1 cellular context compared by ENCODE assay signal in genomic region chr15:75167588-75168076, GRCh38.
TF ChIP-seq lines count a peak whose summit lies in the region.

No MANE protein-coding gene starts in this region.

TF ChIP-seq in K562, 482 proteins besides CTCF, POLR2A, EP300 and RAD21 (continued from another document and continues in another):
- TF ChIP-seq, protein P1, sequence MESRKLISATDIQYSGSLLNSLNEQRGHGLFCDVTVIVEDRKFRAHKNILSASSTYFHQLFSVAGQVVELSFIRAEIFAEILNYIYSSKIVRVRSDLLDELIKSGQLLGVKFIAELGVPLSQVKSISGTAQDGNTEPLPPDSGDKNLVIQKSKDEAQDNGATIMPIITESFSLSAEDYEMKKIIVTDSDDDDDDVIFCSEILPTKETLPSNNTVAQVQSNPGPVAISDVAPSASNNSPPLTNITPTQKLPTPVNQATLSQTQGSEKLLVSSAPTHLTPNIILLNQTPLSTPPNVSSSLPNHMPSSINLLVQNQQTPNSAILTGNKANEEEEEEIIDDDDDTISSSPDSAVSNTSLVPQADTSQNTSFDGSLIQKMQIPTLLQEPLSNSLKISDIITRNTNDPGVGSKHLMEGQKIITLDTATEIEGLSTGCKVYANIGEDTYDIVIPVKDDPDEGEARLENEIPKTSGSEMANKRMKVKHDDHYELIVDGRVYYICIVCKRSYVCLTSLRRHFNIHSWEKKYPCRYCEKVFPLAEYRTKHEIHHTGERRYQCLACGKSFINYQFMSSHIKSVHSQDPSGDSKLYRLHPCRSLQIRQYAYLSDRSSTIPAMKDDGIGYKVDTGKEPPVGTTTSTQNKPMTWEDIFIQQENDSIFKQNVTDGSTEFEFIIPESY (CRISPR knock-in tag; IDR thresholded peaks at IDR 0.05), result no peak
- TF ChIP-seq RFX1 (IDR thresholded peaks at IDR 0.05), result peak; percentile 52
- TF ChIP-seq CREB3L1 (IDR thresholded peaks at IDR 0.05; ENCODE audit: borderline replicate concordance, low read depth), result no peak
- TF ChIP-seq HNRNPK (IDR thresholded peaks at IDR 0.05; ENCODE audit: low read depth, low read length, poor library complexity, severe bottlenecking), result no peak
- TF ChIP-seq, protein P2, sequence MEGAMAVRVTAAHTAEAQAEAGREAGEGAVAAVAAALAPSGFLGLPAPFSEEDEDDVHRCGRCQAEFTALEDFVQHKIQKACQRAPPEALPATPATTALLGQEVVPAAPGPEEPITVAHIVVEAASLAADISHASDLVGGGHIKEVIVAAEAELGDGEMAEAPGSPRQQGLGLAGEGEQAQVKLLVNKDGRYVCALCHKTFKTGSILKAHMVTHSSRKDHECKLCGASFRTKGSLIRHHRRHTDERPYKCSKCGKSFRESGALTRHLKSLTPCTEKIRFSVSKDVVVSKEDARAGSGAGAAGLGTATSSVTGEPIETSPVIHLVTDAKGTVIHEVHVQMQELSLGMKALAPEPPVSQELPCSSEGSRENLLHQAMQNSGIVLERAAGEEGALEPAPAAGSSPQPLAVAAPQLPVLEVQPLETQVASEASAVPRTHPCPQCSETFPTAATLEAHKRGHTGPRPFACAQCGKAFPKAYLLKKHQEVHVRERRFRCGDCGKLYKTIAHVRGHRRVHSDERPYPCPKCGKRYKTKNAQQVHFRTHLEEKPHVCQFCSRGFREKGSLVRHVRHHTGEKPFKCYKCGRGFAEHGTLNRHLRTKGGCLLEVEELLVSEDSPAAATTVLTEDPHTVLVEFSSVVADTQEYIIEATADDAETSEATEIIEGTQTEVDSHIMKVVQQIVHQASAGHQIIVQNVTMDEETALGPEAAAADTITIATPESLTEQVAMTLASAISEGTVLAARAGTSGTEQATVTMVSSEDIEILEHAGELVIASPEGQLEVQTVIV (CRISPR knock-in tag; IDR thresholded peaks at IDR 0.05; ENCODE audit: borderline replicate concordance), result no peak
- TF ChIP-seq NRF1 (conservative IDR thresholded peaks at IDR 0.05 in 1 of 2, IDR thresholded peaks at IDR 0.05 in 1 of 2), result 0 out of 4 replicates have a peak, but pooled peaks of 1 of the 2 experiments have one; percentile 7
- TF ChIP-seq, protein P3, sequence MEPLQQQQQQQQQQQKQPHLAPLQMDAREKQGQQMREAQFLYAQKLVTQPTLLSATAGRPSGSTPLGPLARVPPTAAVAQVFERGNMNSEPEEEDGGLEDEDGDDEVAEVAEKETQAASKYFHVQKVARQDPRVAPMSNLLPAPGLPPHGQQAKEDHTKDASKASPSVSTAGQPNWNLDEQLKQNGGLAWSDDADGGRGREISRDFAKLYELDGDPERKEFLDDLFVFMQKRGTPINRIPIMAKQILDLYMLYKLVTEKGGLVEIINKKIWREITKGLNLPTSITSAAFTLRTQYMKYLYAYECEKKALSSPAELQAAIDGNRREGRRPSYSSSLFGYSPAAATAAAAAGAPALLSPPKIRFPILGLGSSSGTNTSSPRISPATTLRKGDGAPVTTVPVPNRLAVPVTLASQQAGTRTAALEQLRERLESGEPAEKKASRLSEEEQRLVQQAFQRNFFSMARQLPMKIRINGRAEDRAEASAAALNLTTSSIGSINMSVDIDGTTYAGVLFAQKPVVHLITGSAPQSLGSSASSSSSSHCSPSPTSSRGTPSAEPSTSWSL (CRISPR knock-in tag; IDR thresholded peaks at IDR 0.05; ENCODE audit: borderline replicate concordance), result no peak
- TF ChIP-seq TFE3 (CRISPR knock-in tag; IDR thresholded peaks at IDR 0.05), result no peak
- peak; percentile 61; the same call in 1 of the 2 replicates for TF ChIP-seq JUND (IDR thresholded peaks at IDR 0.05; ENCODE audit: borderline replicate concordance, low read depth, low read length)
- TF ChIP-seq JUND (tag; IDR thresholded peaks at IDR 0.05; ENCODE audit: borderline replicate concordance, low read depth, low read length), result peak; percentile 57; the same call in 1 of the 3 replicates
- TF ChIP-seq ZNF592 (IDR thresholded peaks at IDR 0.05), result no peak
- TF ChIP-seq NCOR1 (IDR thresholded peaks at IDR 0.05), result peak; percentile 75
- TF ChIP-seq MXI1 (IDR thresholded peaks at IDR 0.05; ENCODE audit: low read depth, low read length), result no peak
- TF ChIP-seq ZBTB11 (CRISPR knock-in tag; IDR thresholded peaks at IDR 0.05), result no peak
- no peak for TF ChIP-seq PPARD (CRISPR knock-in tag; IDR thresholded peaks at IDR 0.05)
- no peak for TF ChIP-seq GTF3C2 (IDR thresholded peaks at IDR 0.05; ENCODE audit: borderline replicate concordance, extremely low read depth, insufficient read length)
- no peak for TF ChIP-seq ZNF830 (CRISPR knock-in tag; IDR thresholded peaks at IDR 0.05)
- TF ChIP-seq ZKSCAN8 (CRISPR knock-in tag; IDR thresholded peaks at IDR 0.05), result no peak
- no peak for TF ChIP-seq ZFPM2 (CRISPR knock-in tag; IDR thresholded peaks at IDR 0.05)
- TF ChIP-seq CREB1 (IDR thresholded peaks at IDR 0.05), result no peak
- TF ChIP-seq CREB1 (CRISPR knock-in tag; IDR thresholded peaks at IDR 0.05), result no peak
- TF ChIP-seq ZC3H8 (IDR thresholded peaks at IDR 0.05), result no peak
- peak; percentile 77 for TF ChIP-seq TEAD4 (IDR thresholded peaks at IDR 0.05; ENCODE audit: low read length)
- no peak for TF ChIP-seq TEAD4 (CRISPR knock-in tag; IDR thresholded peaks at IDR 0.05; ENCODE audit: borderline replicate concordance)
- no peak for TF ChIP-seq ZNF668 (CRISPR knock-in tag; IDR thresholded peaks at IDR 0.05)
- 0 out of 4 replicates have a peak, but pooled peaks of 1 of the 2 experiments have one; percentile 11 for TF ChIP-seq MAZ (CRISPR knock-in tag; conservative IDR thresholded peaks at IDR 0.05 in 1 of 2, IDR thresholded peaks at IDR 0.05 in 1 of 2)
- TF ChIP-seq KAT8 (IDR thresholded peaks at IDR 0.05; ENCODE audit: low read depth), result no peak
- TF ChIP-seq, protein P4, sequence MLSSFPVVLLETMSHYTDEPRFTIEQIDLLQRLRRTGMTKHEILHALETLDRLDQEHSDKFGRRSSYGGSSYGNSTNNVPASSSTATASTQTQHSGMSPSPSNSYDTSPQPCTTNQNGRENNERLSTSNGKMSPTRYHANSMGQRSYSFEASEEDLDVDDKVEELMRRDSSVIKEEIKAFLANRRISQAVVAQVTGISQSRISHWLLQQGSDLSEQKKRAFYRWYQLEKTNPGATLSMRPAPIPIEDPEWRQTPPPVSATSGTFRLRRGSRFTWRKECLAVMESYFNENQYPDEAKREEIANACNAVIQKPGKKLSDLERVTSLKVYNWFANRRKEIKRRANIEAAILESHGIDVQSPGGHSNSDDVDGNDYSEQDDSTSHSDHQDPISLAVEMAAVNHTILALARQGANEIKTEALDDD (IDR thresholded peaks at IDR 0.05), result 0 out of 2 replicates have a peak, but pooled peaks have one; percentile 15
- no peak for TF ChIP-seq ZNF124 (CRISPR knock-in tag; IDR thresholded peaks at IDR 0.05)
- TF ChIP-seq TFAP4 (CRISPR knock-in tag; IDR thresholded peaks at IDR 0.05; ENCODE audit: borderline replicate concordance), result peak; percentile 68
- TF ChIP-seq NCOA2 (IDR thresholded peaks at IDR 0.05; ENCODE audit: partially characterized antibody in 2 of 2), result no peak
